ENCODE assay signal across 3 cellular contexts in genomic region chr10:47927147-47927916, GRCh38. TPM values are rescaled to one million over a fixed set of nuclear protein-coding genes. Genes with fewer than 3 reads are reported as not detected.
"Had no signal": no experiment of that assay in that cellular context is flagged by ENCODE, and none has a peak within 500 bp of the region (broad histone marks: within the 10 kb centered on the region; RNA-seq: fewer than 3 reads in every experiment).

No MANE protein-coding gene starts in this region.

RNA-seq across cellular contexts. Expression of gene NPY4R2, which starts 8.9 kb away (rescaled TPM):
- total RNA-seq: PC-3, Right ventricle myocardium superior had no signal
- polyA plus RNA-seq: SK-N-SH had no signal
